Comparison of ENCODE assay signal across 28 cellular contexts in the genomic region with DNA sequence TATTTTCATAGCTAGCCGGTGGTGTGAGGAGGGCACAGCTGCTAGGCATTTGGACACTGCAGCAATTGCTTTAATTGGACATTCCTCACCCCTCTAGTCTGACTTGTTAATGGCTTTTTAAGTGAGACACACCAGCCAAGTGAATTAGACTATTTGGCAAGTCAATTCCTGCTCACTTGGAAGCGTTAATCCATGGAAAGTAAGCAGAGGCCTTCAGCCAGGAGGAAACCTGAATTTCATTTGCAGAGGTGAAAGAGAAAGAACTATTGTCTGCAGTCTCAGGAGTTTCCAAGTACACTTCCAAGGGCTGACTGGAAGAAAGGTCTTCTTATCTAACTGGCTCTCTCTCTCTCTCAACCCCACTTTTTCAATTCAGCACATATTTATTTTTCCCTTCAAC.
A peak's percentile ranks its signal among the peaks of the same experiment; 100 is the strongest.
DNase-seq lines count a peak whose midpoint lies in the region; ATAC-seq and TF ChIP-seq lines count a peak whose summit lies in the region.
"Had no signal": no experiment of that assay in that cellular context is flagged by ENCODE, and none has a peak within 500 bp of the region (broad histone marks: within the 10 kb centered on the region; RNA-seq: fewer than 3 reads in every experiment).

No MANE protein-coding gene starts in this region.

- no peak overlapping the region for H3K4me3 ChIP-seq in foreskin fibroblast (ENCODE audit: low read depth in 1 of 2, low read length in 2 of 2)
- H3K4me3 ChIP-seq: K562, psoas muscle, tibial artery had no signal

- no peak overlapping the region for H3K27ac Mint-ChIP-seq in activated T-cell treated with anti-CD3 and anti-CD28 coated beads, Interleukin-2, amount 50 U/mL, for 72 hours
- H3K27ac Mint-ChIP-seq: activated CD8-positive, alpha-beta memory T cell treated with anti-CD3 and anti-CD28 coated beads, Interleukin-2, amount 10 ng/mL, durations not matched to agents 7 days and 5 days; activated naive CD8-positive, alpha-beta T cell treated with anti-CD3 and anti-CD28 coated beads, Interleukin-2, amount 10 ng/mL, durations not matched to agents 7 days and 5 days had no signal

- TF ChIP-seq CTCF in foreskin fibroblast (IDR thresholded peaks at IDR 0.05; ENCODE audit: low read depth, low read length), result no peak

- H3K4me3 Mint-ChIP-seq in activated T-cell treated with anti-CD3 and anti-CD28 coated beads, Interleukin-2, amount 50 U/mL, for 72 hours, result no peak overlapping the region
- H3K4me3 Mint-ChIP-seq: activated CD8-positive, alpha-beta memory T cell treated with anti-CD3 and anti-CD28 coated beads, Interleukin-2, amount 10 ng/mL, durations not matched to agents 7 days and 5 days; activated naive CD8-positive, alpha-beta T cell treated with anti-CD3 and anti-CD28 coated beads, Interleukin-2, amount 10 ng/mL, durations not matched to agents 7 days and 5 days; activated T-cell treated with anti-CD3 and anti-CD28 coated beads, Interleukin-2, amount 50 U/mL, for 4 hours; naive B cell had no signal

- ATAC-seq in activated T-cell treated with anti-CD3 and anti-CD28 coated beads, Interleukin-2, amount 50 U/mL, for 72 hours (replicated peaks in 1 of 2), result no peak
- ATAC-seq in GM21723 (IDR thresholded peaks at IDR 0.05; ENCODE audit: unreplicated experiment), result no peak
- ATAC-seq: activated CD8-positive, alpha-beta memory T cell treated with anti-CD3 and anti-CD28 coated beads, Interleukin-2, amount 10 ng/mL, durations not matched to agents 7 days and 5 days; activated T-cell treated with anti-CD3 and anti-CD28 coated beads, Interleukin-2, amount 50 U/mL, for 4 hours; HCT116; K562; psoas muscle had no signal

- no peaks in the 10 kb centered on the region for H3K27me3 Mint-ChIP-seq in activated T-cell treated with anti-CD3 and anti-CD28 coated beads, Interleukin-2, amount 50 U/mL, for 72 hours (ENCODE audit: low read depth)
- H3K27me3 Mint-ChIP-seq: activated CD8-positive, alpha-beta memory T cell treated with anti-CD3 and anti-CD28 coated beads, Interleukin-2, amount 10 ng/mL, durations not matched to agents 7 days and 5 days; activated naive CD8-positive, alpha-beta T cell treated with anti-CD3 and anti-CD28 coated beads, Interleukin-2, amount 10 ng/mL, durations not matched to agents 7 days and 5 days; naive B cell had no signal

- peaks cover 0 to 6% of the 10 kb centered on the region in 2 donors for H3K36me3 Mint-ChIP-seq in activated T-cell treated with anti-CD3 and anti-CD28 coated beads, Interleukin-2, amount 50 U/mL, for 72 hours (ENCODE audit: insufficient read depth in 2 of 2)
- H3K36me3 Mint-ChIP-seq: activated CD8-positive, alpha-beta memory T cell treated with anti-CD3 and anti-CD28 coated beads, Interleukin-2, amount 10 ng/mL, durations not matched to agents 7 days and 5 days had no signal

- H3K9me3 Mint-ChIP-seq in activated T-cell treated with anti-CD3 and anti-CD28 coated beads, Interleukin-2, amount 50 U/mL, for 72 hours, result peaks cover 0 to 5% of the 10 kb centered on the region in 2 donors

- H3K4me1 Mint-ChIP-seq in activated T-cell treated with anti-CD3 and anti-CD28 coated beads, Interleukin-2, amount 50 U/mL, for 72 hours (ENCODE audit: low read depth), result peaks cover 35% of the 10 kb centered on the region
- H3K4me1 Mint-ChIP-seq: activated CD8-positive, alpha-beta memory T cell treated with anti-CD3 and anti-CD28 coated beads, Interleukin-2, amount 10 ng/mL, durations not matched to agents 7 days and 5 days had no signal

- DNase-seq in DMS 273 (lab: John Stamatoyannopoulos, UW; ENCODE audit: unreplicated experiment) (peak; percentile 24), DMS 273 treated with DMSO at 0.1 percent for 48 hours (lab: John Stamatoyannopoulos, UW) (no peak), NCI-H69 (lab: John Stamatoyannopoulos, UW) (peak; percentile 74), hippocampal formation (lab: John Stamatoyannopoulos, UW) (peak; percentile 12 to 28), renal cortical epithelial cell (ENCODE audit: low read depth) (peak; percentile 27), foreskin fibroblast (no peak)
- DNase-seq in activated T-cell treated with anti-CD3 and anti-CD28 coated beads, Interleukin-2, amount 50 U/mL, for 72 hours, result no peak
- DNase-seq: activated CD4-positive, alpha-beta T cell treated with anti-CD3 and anti-CD28 coated beads, Interleukin-2, amount 50 U/mL, for 4 hours; activated CD8-positive, alpha-beta memory T cell treated with anti-CD3 and anti-CD28 coated beads, Interleukin-2, amount 10 ng/mL, durations not matched to agents 7 days and 5 days; activated gamma-delta T cell treated with Interleukin-2 at 50 U/mL for 16 hours; activated naive CD8-positive, alpha-beta T cell treated with anti-CD3 and anti-CD28 coated beads, Interleukin-2, amount 10 ng/mL, durations not matched to agents 7 days and 5 days; activated T-cell treated with anti-CD3 and anti-CD28 coated beads, Interleukin-2, amount 50 U/mL, for 4 hours; aorta; C1 segment of cervical spinal cord; cortex of kidney; effector memory CD4-positive, alpha-beta T cell; midbrain; naive B cell; NCI-H1092; NCI-H187; NCI-H774; psoas muscle; stimulated activated CD4-positive, alpha-beta T cell treated with anti-CD3 and anti-CD28 coated beads, Interleukin-4, amount 100 ng/mL, for 4 hours; T-helper 1 cell; tibial artery had no signal

Comparison
In these comparisons a context has a peak if more than half of its experiments do, and no peak if none do; other contexts are left out.
1. DNase-seq: peak in DMS 273 (single experiment), NCI-H69 (single experiment), hippocampal formation (2 of 2) and renal cortical epithelial cell (single experiment); none in DMS 273 treated with DMSO at 0.1 percent for 48 hours (single experiment), activated T-cell treated with anti-CD3 and anti-CD28 coated beads, Interleukin-2, amount 50 U/mL, for 72 hours (0 of 2) and foreskin fibroblast (0 of 2).